ENCODE assay signal across 22 cellular contexts in genomic region chr11:68615657-68616056, GRCh38.
DNase-seq lines count a peak whose midpoint lies in the region; ATAC-seq, FAIRE-seq and TF ChIP-seq lines count a peak whose summit lies in the region.
"Had no signal": no experiment of that assay in that cellular context is flagged by ENCODE, and none has a peak within 500 bp of the region (broad histone marks: within the 10 kb centered on the region; RNA-seq: fewer than 3 reads in every experiment).

No MANE protein-coding gene starts in this region.

- TF ChIP-seq EP300 in HepG2 (IDR thresholded peaks at IDR 0.05; ENCODE audit: low read depth in 2 of 2, low read length in 2 of 2) (no peak), HepG2 (CRISPR knock-in tag; IDR thresholded peaks at IDR 0.05; ENCODE audit: borderline replicate concordance) (no peak)

- POLR2A ChIA-PET in HepG2 (lab: Yijun Ruan, JAX): no interaction called here

- H3K4me1 ChIP-seq in HepG2 (ENCODE audit: insufficient read depth, low read length) (no peaks in the 10 kb centered on the region; the same call in 1 of the 2 replicates), right lobe of liver (no peaks in the 10 kb centered on the region), upper lobe of right lung (no peaks in the 10 kb centered on the region)

- TF ChIP-seq RAD21 in HepG2 (CRISPR knock-in tag; IDR thresholded peaks at IDR 0.05): no peak

- H3K36me3 ChIP-seq in HepG2 (replicated peaks in 1 of 2; ENCODE audit: control insufficient read depth in 1 of 2, insufficient read depth in 2 of 2, low read length in 2 of 2): peaks cover 17 to 41% of the 10 kb centered on the region in 2 experiments
- H3K36me3 ChIP-seq in right lobe of liver: peaks cover 0 to 44% (median 11%) of the 10 kb centered on the region in 4 donors
- H3K36me3 ChIP-seq in upper lobe of right lung: peaks cover 57% of the 10 kb centered on the region

- H3K9me3 Mint-ChIP-seq in activated CD4-positive, alpha-beta T cell treated with anti-CD3 and anti-CD28 coated beads, Interleukin-2, amount 10 ng/mL, durations not matched to agents 24 days and 14 days: no peaks in the 10 kb centered on the region

- FAIRE-seq in HepG2 (lab: Jason Lieb, UNC): no peak
- FAIRE-seq: GM19239 had no signal

- H3K27ac ChIP-seq in HepG2 (ENCODE audit: extremely low read length, insufficient read depth, low read length) (no peak overlapping the region), right lobe of liver (no peak overlapping the region), upper lobe of right lung (no peak overlapping the region)
- H3K27ac ChIP-seq: 22Rv1; BLaER1 treated with 17β-estradiol and CSF1 and Interleukin-3, amounts not matched to agents 10 nM and 100 nM; HL-60; KMS-11; PC-9 had no signal

- no peak overlapping the region for H3K4me3 ChIP-seq in HepG2 (replicated peaks in 1 of 3; ENCODE audit: insufficient read depth in 1 of 3, low read depth in 2 of 3, low read length in 3 of 3)
- no peak overlapping the region for H3K4me3 ChIP-seq in right lobe of liver
- no peak overlapping the region for H3K4me3 ChIP-seq in upper lobe of right lung
- H3K4me3 ChIP-seq: BLaER1 treated with 17β-estradiol and CSF1 and Interleukin-3, amounts not matched to agents 10 nM and 100 nM; PC-9 had no signal

- peaks cover 41% of the 10 kb centered on the region for H3K36me3 Mint-ChIP-seq in activated CD4-positive, alpha-beta T cell treated with anti-CD3 and anti-CD28 coated beads, Interleukin-2, amount 10 ng/mL, durations not matched to agents 24 days and 14 days (ENCODE audit: low read depth)

- H3K4me1 Mint-ChIP-seq in activated CD4-positive, alpha-beta T cell treated with anti-CD3 and anti-CD28 coated beads, Interleukin-2, amount 10 ng/mL, durations not matched to agents 24 days and 14 days: no peaks in the 10 kb centered on the region
- H3K4me1 Mint-ChIP-seq: CD8-positive, alpha-beta memory T cell had no signal

- no peak for TF ChIP-seq POLR2A in HepG2 (IDR thresholded peaks at IDR 0.05; ENCODE audit: insufficient read depth in 1 of 2, low read depth in 2 of 2, low read length in 2 of 2)
- TF ChIP-seq POLR2A in right lobe of liver (IDR thresholded peaks at IDR 0.05): no peak

- H3K27me3 ChIP-seq in HepG2 (ENCODE audit: control insufficient read depth in 1 of 2, insufficient read depth in 2 of 2, low read length in 2 of 2): no peaks in the 10 kb centered on the region
- no peaks in the 10 kb centered on the region for H3K27me3 ChIP-seq in right lobe of liver
- H3K27me3 ChIP-seq in upper lobe of right lung: no peaks in the 10 kb centered on the region
- H3K27me3 ChIP-seq: BLaER1 treated with 17β-estradiol and CSF1 and Interleukin-3, amounts not matched to agents 10 nM and 100 nM had no signal

- no peak overlapping the region for H3K9ac ChIP-seq in HepG2 (ENCODE audit: insufficient read depth, low read depth, low read length)
- H3K9ac ChIP-seq: BLaER1 treated with 17β-estradiol and CSF1 and Interleukin-3, amounts not matched to agents 10 nM and 100 nM; KMS-11 had no signal

- H3K4me2 ChIP-seq in HepG2 (ENCODE audit: low read depth, low read length): no peak overlapping the region
- H3K4me2 ChIP-seq: BLaER1 treated with 17β-estradiol and CSF1 and Interleukin-3, amounts not matched to agents 10 nM and 100 nM; KMS-11; PC-9 had no signal

- peak; percentile 26 for ATAC-seq in HepG2
- ATAC-seq in right lobe of liver: no peak
- peak; percentile 15 for ATAC-seq in left lobe of liver
- peak; percentile 33 for ATAC-seq in upper lobe of right lung
- no peak for ATAC-seq in HG03469 (IDR thresholded peaks at IDR 0.05; ENCODE audit: unreplicated experiment)

- TF ChIP-seq CTCF in HepG2 (CRISPR knock-in tag; IDR thresholded peaks at IDR 0.05) (no peak), right lobe of liver (IDR thresholded peaks at IDR 0.05) (no peak), upper lobe of right lung (IDR thresholded peaks at IDR 0.05) (no peak)

- intact Hi-C loops in activated CD4-positive, alpha-beta T cell treated with anti-CD3 and anti-CD28 coated beads, Interleukin-2, amount 10 ng/mL, durations not matched to agents 24 days and 14 days (cut with micrococcal nuclease): no loop called here
- intact Hi-C loops in HepG2 (cut with micrococcal nuclease; ENCODE audit: unreplicated experiment) (no loop called here), right lobe of liver (cut with DNase I) (no loop called here), upper lobe of right lung (cut with DNase I) (no loop called here)

- no peaks in the 10 kb centered on the region for H4K20me1 ChIP-seq in HepG2 (ENCODE audit: insufficient read depth, low read length)

- in situ Hi-C loops in HepG2 (cut with HindIII; ENCODE audit: extremely low pct_ligation_motif_present, low pct_unique_long_range_greater_than_20kb): no loop called here

- no TSS peak for BruUV-seq in HepG2 (replicated peaks; lab: Mats Ljungman, UMichigan)

- no peak overlapping the region for H2AFZ ChIP-seq in HepG2 (ENCODE audit: low read length)
- H2AFZ ChIP-seq: PC-9 had no signal

- H3K27ac Mint-ChIP-seq in activated CD4-positive, alpha-beta T cell treated with anti-CD3 and anti-CD28 coated beads, Interleukin-2, amount 10 ng/mL, durations not matched to agents 24 days and 14 days: peak overlapping the region; percentile 57

- peaks cover 2% of the 10 kb centered on the region for H3K27me3 Mint-ChIP-seq in activated CD4-positive, alpha-beta T cell treated with anti-CD3 and anti-CD28 coated beads, Interleukin-2, amount 10 ng/mL, durations not matched to agents 24 days and 14 days
- H3K27me3 Mint-ChIP-seq: CD8-positive, alpha-beta memory T cell had no signal

- WGBS in HepG2 (ENCODE audit: low lambda C conversion rate): 85% methylated on average over 5 of the region's 6 CpGs
- 96% methylated on average over 3 of the region's 6 CpGs for WGBS in right lobe of liver (ENCODE audit: insufficient coverage, low coverage, low lambda C conversion rate, missing lambda C conversion rate)

- CTCF ChIA-PET in HepG2 (lab: Yijun Ruan, JAX; ENCODE audit: low intra/inter-chr PET ratio, low total read pairs): no interaction called here

- H3K79me2 ChIP-seq in HepG2 (ENCODE audit: insufficient read depth, low read length): no peaks in the 10 kb centered on the region

- no peak for DNase-seq in activated CD4-positive, alpha-beta T cell treated with anti-CD3 and anti-CD28 coated beads, Interleukin-2, amount 10 ng/mL, durations not matched to agents 24 days and 14 days
- DNase-seq in activated CD4-positive, alpha-beta T cell treated with anti-CD3 and anti-CD28 coated beads for 4 hours: no peak
- DNase-seq in HepG2 (ENCODE audit: low spot score) (no peak), right lobe of liver (no peak), left lobe of liver (ENCODE audit: low spot score) (no peak), upper lobe of right lung (no peak), NCI-H748 treated with DMSO at 0.1 percent for 48 hours (lab: John Stamatoyannopoulos, UW) (no peak)
- DNase-seq: CD8-positive, alpha-beta memory T cell; GDM1; NCI-H1092 treated with DMSO at 0.1 percent for 48 hours; NCI-H1436 treated with DMSO at 0.1 percent for 48 hours; NCI-H1930; NCI-H510A; PC-9; RPMI8226; SIG-M5 had no signal

- H3K9me3 ChIP-seq in HepG2 (ENCODE audit: low read length) (no peaks in the 10 kb centered on the region), right lobe of liver (no peaks in the 10 kb centered on the region), upper lobe of right lung (no peaks in the 10 kb centered on the region)
- H3K9me3 ChIP-seq: BLaER1 treated with 17β-estradiol and CSF1 and Interleukin-3, amounts not matched to agents 10 nM and 100 nM had no signal

- no peak overlapping the region for H3K4me3 Mint-ChIP-seq in activated CD4-positive, alpha-beta T cell treated with anti-CD3 and anti-CD28 coated beads, Interleukin-2, amount 10 ng/mL, durations not matched to agents 24 days and 14 days
- H3K4me3 Mint-ChIP-seq: CD8-positive, alpha-beta memory T cell had no signal

TF ChIP-seq in HepG2, 621 proteins besides CTCF, POLR2A, EP300 and RAD21 (continues in another document):
- TF ChIP-seq SOX13 (IDR thresholded peaks at IDR 0.05) (no peak), SOX13 (CRISPR knock-in tag; conservative IDR thresholded peaks at IDR 0.05 in 1 of 2, IDR thresholded peaks at IDR 0.05 in 1 of 2) (peak in 1 of 2 experiments; percentile 18; a peak in 1 of 4 replicates), ZBTB4 (CRISPR knock-in tag; IDR thresholded peaks at IDR 0.05; ENCODE audit: borderline replicate concordance) (no peak), RBM22 (optimal IDR thresholded peaks at IDR 0.05; ENCODE audit: low read length) (peak; percentile 46), ZBTB8A (CRISPR knock-in tag; IDR thresholded peaks at IDR 0.05; ENCODE audit: borderline replicate concordance, low read depth) (no peak), SMAD3 (CRISPR knock-in tag; IDR thresholded peaks at IDR 0.05) (no peak), SOX5 (CRISPR knock-in tag; IDR thresholded peaks at IDR 0.05; ENCODE audit: borderline replicate concordance) (no peak), SOX6 (IDR thresholded peaks at IDR 0.05) (no peak), SOX6 (CRISPR knock-in tag; IDR thresholded peaks at IDR 0.05) (0 out of 2 replicates have a peak, but pooled peaks have one; percentile 16)

Comparison
In these comparisons a context has a peak if more than half of its experiments do, and no peak if none do; other contexts are left out.
1. ATAC-seq: peak in HepG2 (single experiment), left lobe of liver (single experiment) and upper lobe of right lung (single experiment); none in right lobe of liver (0 of 4) and HG03469 (single experiment).